ENCODE assay signal across 31 cellular contexts in genomic region chr2:170463206-170463537, GRCh38.
"Had no signal": no experiment of that assay in that cellular context is flagged by ENCODE, and none has a peak within 500 bp of the region (broad histone marks: within the 10 kb centered on the region; RNA-seq: fewer than 3 reads in every experiment).

No MANE protein-coding gene starts in this region.

- H3K27me3 ChIP-seq: adrenal gland, body of pancreas, brain microvascular endothelial cell, breast epithelium had no signal

- ATAC-seq: activated CD8-positive, alpha-beta T cell treated with anti-CD3 and anti-CD28 coated beads for 36 hours; activated naive CD4-positive, alpha-beta T cell treated with anti-CD3 and anti-CD28 coated beads, Interleukin-2, amount 50 U/mL, for 72 hours; activated T-cell treated with anti-CD3 and anti-CD28 coated beads, Interleukin-2, amount 50 U/mL, for 4 hours; activated T-cell treated with anti-CD3 and anti-CD28 coated beads, Interleukin-2, amount 50 U/mL, for 72 hours; activated T-helper 17 cell treated with anti-CD3 and anti-CD28 coated beads, Interleukin-2, amount 50 U/mL, for 72 hours; body of pancreas had no signal

- H3K4me3 ChIP-seq: adrenal gland, body of pancreas, breast epithelium had no signal

- H3K27ac ChIP-seq: adrenal gland, body of pancreas, brain microvascular endothelial cell, breast epithelium, VCaP had no signal

- H3K4me1 ChIP-seq: adrenal gland, body of pancreas, breast epithelium had no signal

- DNase-seq: activated B cell treated with CpG ODN at 0.5 μM for 24 hours; activated CD4-positive, alpha-beta memory T cell treated with anti-CD3 and anti-CD28 coated beads for 36 hours; activated CD4-positive, alpha-beta T cell treated with anti-CD3 and anti-CD28 coated beads for 4 hours; activated CD4-positive, alpha-beta T cell treated with anti-CD3 and anti-CD28 coated beads, Interleukin-2, amount 10 ng/mL, durations not matched to agents 24 days and 14 days; activated CD4-positive, alpha-beta T cell treated with anti-CD3 and anti-CD28 coated beads, Interleukin-2, amount 50 U/mL, for 1 hour; activated CD4-positive, alpha-beta T cell treated with anti-CD3 and anti-CD28 coated beads, Interleukin-2, amount 50 U/mL, for 4 hours; activated CD4-positive, CD25-positive, alpha-beta regulatory T cell treated with anti-CD3 and anti-CD28 coated beads, Interleukin-2, amount 50 U/mL, for 72 hours; activated CD8-positive, alpha-beta memory T cell treated with anti-CD3 and anti-CD28 coated beads, Interleukin-2, amount 50 U/mL, for 4 hours; activated CD8-positive, alpha-beta T cell treated with anti-CD3 and anti-CD28 coated beads for 36 hours; activated effector memory CD4-positive, alpha-beta T cell treated with anti-CD3 and anti-CD28 coated beads, Interleukin-2, amount 50 U/mL, for 16 hours; activated gamma-delta T cell treated with Interleukin-2 at 50 U/mL for 16 hours; activated naive CD4-positive, alpha-beta T cell; activated naive CD4-positive, alpha-beta T cell treated with anti-CD3 and anti-CD28 coated beads for 36 hours; activated naive CD4-positive, alpha-beta T cell treated with anti-CD3 and anti-CD28 coated beads, Interleukin-2, amount 50 U/mL, for 16 hours; activated naive CD8-positive, alpha-beta T cell treated with anti-CD3 and anti-CD28 coated beads for 36 hours; activated T-cell treated with anti-CD3 and anti-CD28 coated beads for 4 hours; activated T-cell treated with anti-CD3 and anti-CD28 coated beads, Interleukin-2, amount 50 U/mL, for 1 hour; activated T-cell treated with anti-CD3 and anti-CD28 coated beads, Interleukin-2, amount 50 U/mL, for 4 hours; activated T-cell treated with anti-CD3 and anti-CD28 coated beads, Interleukin-2, amount 50 U/mL, for 72 hours; adrenal gland; amniotic stem cell; aorta; body of pancreas; brain microvascular endothelial cell; central memory CD4-positive, alpha-beta T cell; T-helper 2 cell; T-helper 9 cell had no signal

- H3K9me3 ChIP-seq: adrenal gland, body of pancreas, breast epithelium had no signal

- H3K36me3 ChIP-seq: adrenal gland, brain microvascular endothelial cell, breast epithelium had no signal
